ENCODE assay signal across 1 cellular context in the genomic region with DNA sequence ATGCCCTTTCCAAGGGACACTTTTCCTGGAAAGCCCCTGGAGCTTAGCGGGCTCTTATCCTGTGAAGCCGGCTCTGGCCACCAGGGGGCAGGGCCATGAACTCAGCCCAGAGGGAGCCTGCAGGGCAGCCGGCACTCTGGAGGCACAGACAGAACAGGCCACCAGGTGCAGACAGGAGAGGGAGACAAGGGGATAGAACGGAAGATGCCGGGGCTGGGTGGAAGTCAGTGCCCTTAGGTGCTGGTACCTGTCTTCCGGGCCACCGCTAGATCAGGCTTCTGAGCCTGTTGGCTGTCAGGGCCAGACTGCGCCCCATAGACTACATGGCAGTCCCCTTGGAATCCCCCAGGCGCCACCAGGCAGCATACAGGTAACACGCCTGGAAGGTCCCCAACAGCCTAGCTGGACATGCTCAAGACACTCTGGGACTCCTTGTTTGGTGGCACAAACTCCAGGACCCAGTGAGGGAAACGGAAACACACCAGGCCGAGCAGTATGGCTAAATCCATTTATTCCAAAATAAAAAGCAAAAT. TPM values are rescaled to one million over a fixed set of nuclear protein-coding genes. Genes with fewer than 3 reads are reported as not detected.
"Had no signal": no experiment of that assay in that cellular context is flagged by ENCODE, and none has a peak within 500 bp of the region (broad histone marks: within the 10 kb centered on the region; RNA-seq: fewer than 3 reads in every experiment).

No MANE protein-coding gene starts in this region.

RNA-seq across cellular contexts. Expression of a gene that starts 37.4 kb away (rescaled TPM):
- total RNA-seq: stomach had no signal
